9 cellular contexts compared by ENCODE assay signal in genomic region chr17:14630025-14630424, GRCh38.
"Had no signal": no experiment of that assay in that cellular context is flagged by ENCODE, and none has a peak within 500 bp of the region (broad histone marks: within the 10 kb centered on the region; RNA-seq: fewer than 3 reads in every experiment).

No MANE protein-coding gene starts in this region.

- DNase-seq: GOT3, H7, HFFc6, IMR-90, KG1 had no signal

- H3K4me1 ChIP-seq: HAP-1 had no signal

- H3K4me3 ChIP-seq: HAP-1, K562 had no signal

- H3K27ac Mint-ChIP-seq: HFFc6 had no signal

- H3K27ac ChIP-seq: HL-60 had no signal

- H3K4me3 Mint-ChIP-seq: HFFc6 had no signal

- H3K9me3 Mint-ChIP-seq: HFFc6 had no signal

- ATAC-seq: HCT116, K562 had no signal

- H3K36me3 ChIP-seq: HAP-1 had no signal

- FAIRE-seq: K562 had no signal
